In genomic region chr2:221680548-221680947, GRCh38 we compare ENCODE assay signal across 35 cellular contexts.
"Had no signal": no experiment of that assay in that cellular context is flagged by ENCODE, and none has a peak within 500 bp of the region (broad histone marks: within the 10 kb centered on the region; RNA-seq: fewer than 3 reads in every experiment).

No MANE protein-coding gene starts in this region.

- H3K27me3 ChIP-seq: cardiac muscle cell, Peyer's patch had no signal

- H3K4me3 Mint-ChIP-seq: activated CD4-positive, alpha-beta T cell treated with anti-CD3 and anti-CD28 coated beads, Interleukin-2, amount 10 ng/mL, durations not matched to agents 24 days and 14 days; activated CD8-positive, alpha-beta T cell treated with anti-CD3 and anti-CD28 coated beads for 36 hours; activated naive CD8-positive, alpha-beta T cell treated with anti-CD3 and anti-CD28 coated beads for 36 hours; activated T-cell treated with anti-CD3 and anti-CD28 coated beads, Interleukin-2, amount 50 U/mL, for 72 hours; activated T-helper 17 cell treated with anti-CD3 and anti-CD28 coated beads, Interleukin-2, amount 50 U/mL, for 72 hours; central memory CD8-positive, alpha-beta T cell had no signal

- H3K4me1 ChIP-seq: Peyer's patch had no signal

- H3K27ac ChIP-seq: cardiac muscle cell, KMS-11, Peyer's patch, WERI-Rb-1 had no signal

- H3K27me3 Mint-ChIP-seq: activated CD4-positive, alpha-beta T cell treated with anti-CD3 and anti-CD28 coated beads, Interleukin-2, amount 10 ng/mL, durations not matched to agents 24 days and 14 days; activated naive CD8-positive, alpha-beta T cell treated with anti-CD3 and anti-CD28 coated beads for 36 hours; activated T-helper 17 cell treated with anti-CD3 and anti-CD28 coated beads, Interleukin-2, amount 50 U/mL, for 72 hours had no signal

- H3K4me2 ChIP-seq: KMS-11 had no signal

- H3K4me3 ChIP-seq: cardiac muscle cell, Peyer's patch had no signal

- DNase-seq: activated CD4-positive, alpha-beta T cell treated with anti-CD3 and anti-CD28 coated beads, Interleukin-2, amount 10 ng/mL, durations not matched to agents 24 days and 14 days; activated CD4-positive, alpha-beta T cell treated with anti-CD3 and anti-CD28 coated beads, Interleukin-2, amount 50 U/mL, for 4 hours; activated CD8-positive, alpha-beta T cell treated with anti-CD3 and anti-CD28 coated beads for 36 hours; activated effector memory CD4-positive, alpha-beta T cell treated with anti-CD3 and anti-CD28 coated beads, Interleukin-2, amount 50 U/mL, for 16 hours; activated naive CD4-positive, alpha-beta T cell; activated naive CD4-positive, alpha-beta T cell treated with anti-CD3 and anti-CD28 coated beads, Interleukin-2, amount 50 U/mL, for 16 hours; activated naive CD8-positive, alpha-beta T cell treated with anti-CD3 and anti-CD28 coated beads for 36 hours; activated T-cell treated with anti-CD3 and anti-CD28 coated beads, Interleukin-2, amount 50 U/mL, for 1 hour; activated T-cell treated with anti-CD3 and anti-CD28 coated beads, Interleukin-2, amount 50 U/mL, for 72 hours; amniotic stem cell; aorta; MM.1S; MV-4-11; NCI-H1092; NCI-H1436 treated with DMSO at 0.1 percent for 48 hours; NCI-H187; NCI-H2029 treated with DMSO at 0.1 percent for 48 hours; NCI-H2107; NCI-H226; NCI-H446 treated with DMSO at 0.1 percent for 48 hours; NCI-H748 treated with DMSO at 0.1 percent for 48 hours; NK-92 treated with Interleukin-12 subunit alpha and Interleukin-12 subunit beta, amount 100 ng/mL, for 24 hours; PC-3; Peyer's patch; RPMI8226; SIG-M5; T-helper 1 cell; T-helper 2 cell; T-helper 9 cell; WERI-Rb-1 had no signal

- H3K36me3 ChIP-seq: cardiac muscle cell, Peyer's patch, WERI-Rb-1 had no signal

- H3K27ac Mint-ChIP-seq: activated CD4-positive, alpha-beta T cell treated with anti-CD3 and anti-CD28 coated beads, Interleukin-2, amount 10 ng/mL, durations not matched to agents 24 days and 14 days; activated CD8-positive, alpha-beta T cell treated with anti-CD3 and anti-CD28 coated beads for 36 hours; activated naive CD8-positive, alpha-beta T cell treated with anti-CD3 and anti-CD28 coated beads for 36 hours; activated T-cell treated with anti-CD3 and anti-CD28 coated beads, Interleukin-2, amount 50 U/mL, for 72 hours; activated T-helper 17 cell treated with anti-CD3 and anti-CD28 coated beads, Interleukin-2, amount 50 U/mL, for 72 hours had no signal

- ATAC-seq: activated CD8-positive, alpha-beta T cell treated with anti-CD3 and anti-CD28 coated beads for 36 hours; activated T-cell treated with anti-CD3 and anti-CD28 coated beads, Interleukin-2, amount 50 U/mL, for 72 hours; activated T-helper 17 cell treated with anti-CD3 and anti-CD28 coated beads, Interleukin-2, amount 50 U/mL, for 72 hours; PC-3; SK-N-SH treated with all-trans-retinoic acid at 6 μM for 48 hours had no signal

- H3K9me3 ChIP-seq: Peyer's patch had no signal

- H3K36me3 Mint-ChIP-seq: activated naive CD8-positive, alpha-beta T cell treated with anti-CD3 and anti-CD28 coated beads for 36 hours had no signal

- H3K4me1 Mint-ChIP-seq: activated CD4-positive, alpha-beta T cell treated with anti-CD3 and anti-CD28 coated beads, Interleukin-2, amount 10 ng/mL, durations not matched to agents 24 days and 14 days; activated naive CD8-positive, alpha-beta T cell treated with anti-CD3 and anti-CD28 coated beads for 36 hours; activated T-helper 17 cell treated with anti-CD3 and anti-CD28 coated beads, Interleukin-2, amount 50 U/mL, for 72 hours; central memory CD8-positive, alpha-beta T cell had no signal

- H3K9me3 Mint-ChIP-seq: activated CD4-positive, alpha-beta T cell treated with anti-CD3 and anti-CD28 coated beads, Interleukin-2, amount 10 ng/mL, durations not matched to agents 24 days and 14 days; activated CD8-positive, alpha-beta T cell treated with anti-CD3 and anti-CD28 coated beads for 36 hours; activated naive CD8-positive, alpha-beta T cell treated with anti-CD3 and anti-CD28 coated beads for 36 hours; activated T-cell treated with anti-CD3 and anti-CD28 coated beads, Interleukin-2, amount 50 U/mL, for 72 hours; activated T-helper 17 cell treated with anti-CD3 and anti-CD28 coated beads, Interleukin-2, amount 50 U/mL, for 72 hours had no signal
